Comparison of ENCODE assay signal across 23 cellular contexts in genomic region chr12:93146970-93147369, GRCh38.
"Had no signal": no experiment of that assay in that cellular context is flagged by ENCODE, and none has a peak within 500 bp of the region (broad histone marks: within the 10 kb centered on the region; RNA-seq: fewer than 3 reads in every experiment).

No MANE protein-coding gene starts in this region.

- H2AFZ ChIP-seq: parathyroid adenoma had no signal

- H3K9me3 ChIP-seq: heart right ventricle, left ventricle myocardium inferior, right atrium auricular region, right lobe of liver, spleen, suprapubic skin, thoracic aorta, tibial artery, upper lobe of right lung had no signal

- ATAC-seq: heart right ventricle; natural killer cell; right lobe of liver; stimulated activated effector memory CD8-positive, alpha-beta T cell treated with anti-CD3 and anti-CD28 coated beads, Interleukin-12 subunit alpha, Interleukin-12 subunit beta, amount 100 ng/mL, for 72 hours; upper lobe of right lung had no signal

- H3K4me3 ChIP-seq: heart right ventricle, left ventricle myocardium inferior, lung, right atrium auricular region, right lobe of liver, skin epidermis, spleen, suprapubic skin, thoracic aorta, tibial artery, upper lobe of right lung had no signal

- H3K36me3 ChIP-seq: heart right ventricle, left ventricle myocardium inferior, right atrium auricular region, right lobe of liver, spleen, suprapubic skin, thoracic aorta, tibial artery, upper lobe of right lung had no signal

- H3K4me3 Mint-ChIP-seq: mesothelial cell of epicardium; naive B cell; natural killer cell; stimulated activated effector memory CD8-positive, alpha-beta T cell treated with anti-CD3 and anti-CD28 coated beads, Interleukin-12 subunit alpha, Interleukin-12 subunit beta, amount 100 ng/mL, for 72 hours; stimulated activated naive CD8-positive, alpha-beta T cell treated with anti-CD3 and anti-CD28 coated beads, Interleukin-15, Interleukin-2, amounts not matched to agents 100 ng/mL and 50 ng/mL, for 24 hours had no signal

- H3K79me2 ChIP-seq: parathyroid adenoma had no signal

- H3K36me3 Mint-ChIP-seq: mesothelial cell of epicardium; naive B cell; natural killer cell; stimulated activated effector memory CD8-positive, alpha-beta T cell treated with anti-CD3 and anti-CD28 coated beads, Interleukin-12 subunit alpha, Interleukin-12 subunit beta, amount 100 ng/mL, for 72 hours had no signal

- DNase-seq: heart right ventricle; hypothalamus; islet precursor cell; left ventricle myocardium inferior; mesendoderm; naive B cell; natural killer cell; right lobe of liver; spleen; stimulated activated CD4-positive, alpha-beta T cell treated with anti-CD3 and anti-CD28 coated beads, Interleukin-4, amount 100 ng/mL, for 24 hours; stimulated activated naive CD4-positive, alpha-beta T cell; tibial artery; trophoblast cell; upper lobe of right lung had no signal

- H3K9me3 Mint-ChIP-seq: natural killer cell; stimulated activated effector memory CD8-positive, alpha-beta T cell treated with anti-CD3 and anti-CD28 coated beads, Interleukin-12 subunit alpha, Interleukin-12 subunit beta, amount 100 ng/mL, for 72 hours; stimulated activated naive CD8-positive, alpha-beta T cell treated with anti-CD3 and anti-CD28 coated beads, Interleukin-15, Interleukin-2, amounts not matched to agents 100 ng/mL and 50 ng/mL, for 24 hours had no signal

- H3K27ac Mint-ChIP-seq: mesothelial cell of epicardium; naive B cell; natural killer cell; stimulated activated effector memory CD8-positive, alpha-beta T cell treated with anti-CD3 and anti-CD28 coated beads, Interleukin-12 subunit alpha, Interleukin-12 subunit beta, amount 100 ng/mL, for 72 hours; stimulated activated naive CD8-positive, alpha-beta T cell treated with anti-CD3 and anti-CD28 coated beads, Interleukin-15, Interleukin-2, amounts not matched to agents 100 ng/mL and 50 ng/mL, for 24 hours had no signal

- H3K9ac ChIP-seq: parathyroid adenoma had no signal

- H3K27ac ChIP-seq: heart right ventricle, left ventricle myocardium inferior, parathyroid adenoma, right atrium auricular region, right lobe of liver, skin epidermis, spleen, suprapubic skin, thoracic aorta, tibial artery, upper lobe of right lung had no signal

- H3K27me3 ChIP-seq: heart right ventricle, right atrium auricular region, right lobe of liver, spleen, suprapubic skin, tibial artery, upper lobe of right lung had no signal

- H3K4me1 ChIP-seq: heart right ventricle, left ventricle myocardium inferior, parathyroid adenoma, right atrium auricular region, spleen, tibial artery, upper lobe of right lung had no signal

- H3K4me1 Mint-ChIP-seq: naive B cell; natural killer cell; stimulated activated effector memory CD8-positive, alpha-beta T cell treated with anti-CD3 and anti-CD28 coated beads, Interleukin-12 subunit alpha, Interleukin-12 subunit beta, amount 100 ng/mL, for 72 hours had no signal

- H3K27me3 Mint-ChIP-seq: naive B cell had no signal
